ENCODE assay signal across 27 cellular contexts in the genomic region with DNA sequence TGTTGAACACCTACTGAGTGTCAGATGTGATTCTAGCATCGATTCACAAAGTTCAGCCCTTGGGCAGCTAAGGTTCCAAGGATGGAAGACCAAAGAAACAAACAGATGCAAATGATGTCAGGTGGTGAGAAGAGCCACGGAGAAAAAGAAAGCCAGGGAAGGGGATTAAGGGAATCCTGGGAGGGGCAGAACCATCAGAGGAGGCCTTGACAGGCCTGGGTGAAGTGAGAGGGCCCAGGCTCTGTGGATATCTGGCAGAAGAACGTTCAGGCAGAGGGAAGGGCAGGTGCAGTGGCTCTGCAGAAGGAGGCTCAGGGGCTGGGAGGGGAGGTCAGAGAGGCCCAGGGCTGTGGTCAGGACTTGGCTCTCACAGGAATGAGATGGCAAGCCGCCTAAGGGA.
"Had no signal": no experiment of that assay in that cellular context is flagged by ENCODE, and none has a peak within 500 bp of the region (broad histone marks: within the 10 kb centered on the region; RNA-seq: fewer than 3 reads in every experiment).

No MANE protein-coding gene starts in this region.

- H3K4me3 Mint-ChIP-seq: activated CD4-positive, alpha-beta memory T cell treated with anti-CD3 and anti-CD28 coated beads for 36 hours; activated naive CD4-positive, alpha-beta T cell treated with anti-CD3 and anti-CD28 coated beads, Interleukin-2, amount 10 ng/mL, durations not matched to agents 7 days and 5 days; activated T-cell treated with anti-CD3 and anti-CD28 coated beads, Interleukin-2, amount 50 U/mL, for 72 hours; natural killer cell treated with Interleukin-12 subunit alpha and Interleukin-12 subunit beta and Interleukin-15 and Interleukin-18, amount 100 ng/mL, for 72 hours; stimulated activated effector memory CD8-positive, alpha-beta T cell treated with anti-CD3 and anti-CD28 coated beads, Interleukin-12 subunit alpha, Interleukin-12 subunit beta, amount 100 ng/mL, for 72 hours had no signal

- DNase-seq: activated CD4-positive, alpha-beta memory T cell treated with anti-CD3 and anti-CD28 coated beads for 36 hours; activated CD4-positive, alpha-beta T cell treated with anti-CD3 and anti-CD28 coated beads for 48 hours; activated CD4-positive, CD25-positive, alpha-beta regulatory T cell; activated effector memory CD4-positive, alpha-beta T cell treated with Interleukin-2 at 50 U/mL for 16 hours; activated naive CD4-positive, alpha-beta T cell treated with anti-CD3 and anti-CD28 coated beads, Interleukin-2, amount 10 ng/mL, durations not matched to agents 7 days and 5 days; activated T-cell treated with anti-CD3 and anti-CD28 coated beads, Interleukin-2, amount 50 U/mL, for 72 hours; anterior cingulate cortex; brain microvascular endothelial cell; caudate nucleus; dermis blood vessel endothelial cell; effector memory CD4-positive, alpha-beta T cell; esophagus squamous epithelium; gastrocnemius medialis; heart left ventricle; left ventricle myocardium superior; mammary epithelial cell; midbrain; posterior cingulate gyrus; small intestine; stimulated activated CD4-positive, alpha-beta T cell treated with anti-CD3 and anti-CD28 coated beads, Interleukin-2, amount 100 ng/mL, for 24 hours; stomach; T1000 had no signal

- H3K27me3 ChIP-seq: esophagus squamous epithelium, gastrocnemius medialis, heart left ventricle, tibial nerve had no signal

- H3K9me3 Mint-ChIP-seq: activated CD4-positive, alpha-beta memory T cell treated with anti-CD3 and anti-CD28 coated beads for 36 hours; activated naive CD4-positive, alpha-beta T cell treated with anti-CD3 and anti-CD28 coated beads, Interleukin-2, amount 10 ng/mL, durations not matched to agents 7 days and 5 days; activated T-cell treated with anti-CD3 and anti-CD28 coated beads, Interleukin-2, amount 50 U/mL, for 72 hours; natural killer cell treated with Interleukin-12 subunit alpha and Interleukin-12 subunit beta and Interleukin-15 and Interleukin-18, amount 100 ng/mL, for 72 hours; stimulated activated effector memory CD8-positive, alpha-beta T cell treated with anti-CD3 and anti-CD28 coated beads, Interleukin-12 subunit alpha, Interleukin-12 subunit beta, amount 100 ng/mL, for 72 hours had no signal

- ATAC-seq: activated T-cell treated with anti-CD3 and anti-CD28 coated beads, Interleukin-2, amount 50 U/mL, for 72 hours; gastrocnemius medialis; heart left ventricle; left ventricle myocardium superior; natural killer cell treated with Interleukin-12 subunit alpha and Interleukin-12 subunit beta and Interleukin-15 and Interleukin-18, amount 100 ng/mL, for 72 hours; sciatic nerve; stimulated activated effector memory CD8-positive, alpha-beta T cell treated with anti-CD3 and anti-CD28 coated beads, Interleukin-12 subunit alpha, Interleukin-12 subunit beta, amount 100 ng/mL, for 72 hours had no signal

- H3K36me3 Mint-ChIP-seq: activated CD4-positive, alpha-beta memory T cell treated with anti-CD3 and anti-CD28 coated beads for 36 hours; activated naive CD4-positive, alpha-beta T cell treated with anti-CD3 and anti-CD28 coated beads, Interleukin-2, amount 10 ng/mL, durations not matched to agents 7 days and 5 days; natural killer cell treated with Interleukin-12 subunit alpha and Interleukin-12 subunit beta and Interleukin-15 and Interleukin-18, amount 100 ng/mL, for 72 hours; stimulated activated effector memory CD8-positive, alpha-beta T cell treated with anti-CD3 and anti-CD28 coated beads, Interleukin-12 subunit alpha, Interleukin-12 subunit beta, amount 100 ng/mL, for 72 hours had no signal

- H3K4me3 ChIP-seq: esophagus squamous epithelium, gastrocnemius medialis, heart left ventricle, stomach, suprapubic skin, tibial nerve had no signal

- H3K4me1 Mint-ChIP-seq: activated naive CD4-positive, alpha-beta T cell treated with anti-CD3 and anti-CD28 coated beads, Interleukin-2, amount 10 ng/mL, durations not matched to agents 7 days and 5 days; stimulated activated effector memory CD8-positive, alpha-beta T cell treated with anti-CD3 and anti-CD28 coated beads, Interleukin-12 subunit alpha, Interleukin-12 subunit beta, amount 100 ng/mL, for 72 hours had no signal

- H3K9me3 ChIP-seq: esophagus squamous epithelium, gastrocnemius medialis, heart left ventricle, stomach, suprapubic skin, tibial nerve had no signal

- H3K27me3 Mint-ChIP-seq: activated CD4-positive, alpha-beta memory T cell treated with anti-CD3 and anti-CD28 coated beads for 36 hours had no signal

- H3K36me3 ChIP-seq: brain microvascular endothelial cell, esophagus squamous epithelium, gastrocnemius medialis, heart left ventricle, stomach, suprapubic skin, tibial nerve had no signal

- H3K4me1 ChIP-seq: esophagus squamous epithelium, gastrocnemius medialis, suprapubic skin, tibial nerve had no signal

- H3K27ac Mint-ChIP-seq: activated CD4-positive, alpha-beta memory T cell treated with anti-CD3 and anti-CD28 coated beads for 36 hours; activated naive CD4-positive, alpha-beta T cell treated with anti-CD3 and anti-CD28 coated beads, Interleukin-2, amount 10 ng/mL, durations not matched to agents 7 days and 5 days; activated T-cell treated with anti-CD3 and anti-CD28 coated beads, Interleukin-2, amount 50 U/mL, for 72 hours; natural killer cell treated with Interleukin-12 subunit alpha and Interleukin-12 subunit beta and Interleukin-15 and Interleukin-18, amount 100 ng/mL, for 72 hours; stimulated activated effector memory CD8-positive, alpha-beta T cell treated with anti-CD3 and anti-CD28 coated beads, Interleukin-12 subunit alpha, Interleukin-12 subunit beta, amount 100 ng/mL, for 72 hours had no signal

- H3K27ac ChIP-seq: brain microvascular endothelial cell, esophagus squamous epithelium, gastrocnemius medialis, heart left ventricle, stomach, suprapubic skin, tibial nerve had no signal
